Comparison of ENCODE assay signal across 25 cellular contexts in the genomic region with DNA sequence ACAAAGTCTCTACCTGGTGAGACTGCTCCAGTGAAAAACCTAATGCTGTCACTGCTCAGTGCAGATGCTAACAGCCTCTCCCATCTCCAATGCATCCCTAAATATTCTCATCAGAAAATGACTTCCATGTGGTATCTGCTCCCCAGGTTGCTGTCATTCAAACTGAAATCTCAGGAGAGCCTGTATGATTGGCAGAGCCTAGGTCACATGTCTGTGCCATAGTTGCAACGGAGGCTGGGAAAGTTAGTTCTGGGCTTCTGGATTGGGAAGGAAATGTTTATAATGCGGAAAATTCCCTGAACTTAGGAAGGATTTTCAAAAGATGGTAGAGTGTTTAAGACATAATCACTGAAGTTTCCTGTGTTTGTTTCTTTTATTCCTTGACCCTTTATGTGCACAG.
"Had no signal": no experiment of that assay in that cellular context is flagged by ENCODE, and none has a peak within 500 bp of the region (broad histone marks: within the 10 kb centered on the region; RNA-seq: fewer than 3 reads in every experiment).

No MANE protein-coding gene starts in this region.

- H3K9me3 ChIP-seq: esophagus muscularis mucosa, gastroesophageal sphincter, heart left ventricle, left lung, lower lobe of right lung, mucosa of descending colon had no signal

- H3K27ac Mint-ChIP-seq: effector memory CD8-positive, alpha-beta T cell; endodermal cell; mesothelial cell of epicardium; naive B cell; naive thymus-derived CD8-positive, alpha-beta T cell had no signal

- H3K9me3 Mint-ChIP-seq: effector memory CD8-positive, alpha-beta T cell; endodermal cell; mesothelial cell of epicardium; naive B cell; naive thymus-derived CD8-positive, alpha-beta T cell had no signal

- H3K27me3 ChIP-seq: esophagus muscularis mucosa, foreskin keratinocyte, gastroesophageal sphincter, heart left ventricle, hepatocyte had no signal

- H3K36me3 ChIP-seq: esophagus muscularis mucosa, gastroesophageal sphincter, heart left ventricle, left lung, lower lobe of right lung had no signal

- H3K27ac ChIP-seq: coronary artery, esophagus muscularis mucosa, foreskin keratinocyte, gastroesophageal sphincter, heart left ventricle, hepatocyte, left lung, lower lobe of right lung had no signal

- H3K36me3 Mint-ChIP-seq: mesothelial cell of epicardium; naive B cell; naive thymus-derived CD8-positive, alpha-beta T cell had no signal

- H2AFZ ChIP-seq: hepatocyte had no signal

- H3K4me1 Mint-ChIP-seq: endodermal cell; naive B cell; naive thymus-derived CD8-positive, alpha-beta T cell had no signal

- ATAC-seq: effector memory CD8-positive, alpha-beta T cell; foreskin keratinocyte; gastroesophageal sphincter; heart left ventricle; left cardiac atrium; left lung; left ventricle myocardium superior; lower lobe of right lung; mucosa of descending colon; naive thymus-derived CD8-positive, alpha-beta T cell had no signal

- H3K4me3 Mint-ChIP-seq: effector memory CD8-positive, alpha-beta T cell; endodermal cell; mesothelial cell of epicardium; naive thymus-derived CD8-positive, alpha-beta T cell had no signal

- H3K4me2 ChIP-seq: hepatocyte had no signal

- H3K4me3 ChIP-seq: coronary artery, esophagus muscularis mucosa, gastroesophageal sphincter, heart left ventricle, hepatocyte, left lung, lower lobe of right lung, mucosa of descending colon had no signal

- H3K4me1 ChIP-seq: esophagus muscularis mucosa, foreskin keratinocyte, gastroesophageal sphincter, heart left ventricle, left lung, lower lobe of right lung had no signal

- DNase-seq: effector CD8-positive, alpha-beta T cell; effector memory CD8-positive, alpha-beta T cell; endodermal cell; foreskin keratinocyte; heart left ventricle; hypothalamus; left cardiac atrium; left lung; left ventricle myocardium superior; lower lobe of right lung; mesenchymal stem cell; mucosa of descending colon; naive B cell; naive thymus-derived CD8-positive, alpha-beta T cell had no signal

- FAIRE-seq: colon, endometrium, endothelial cell of umbilical vein, frontal cortex, islet of Langerhans, keratinocyte had no signal

- H3K79me2 ChIP-seq: hepatocyte had no signal
